ENCODE assay signal across 24 cellular contexts in genomic region chr9:28651050-28651722, GRCh38.
A peak's percentile ranks its signal among the peaks of the same experiment; 100 is the strongest.
DNase-seq lines count a peak whose midpoint lies in the region; ATAC-seq and TF ChIP-seq lines count a peak whose summit lies in the region.
"Had no signal": no experiment of that assay in that cellular context is flagged by ENCODE, and none has a peak within 500 bp of the region (broad histone marks: within the 10 kb centered on the region; RNA-seq: fewer than 3 reads in every experiment).

No MANE protein-coding gene starts in this region.

- no peaks in the 10 kb centered on the region for H3K36me3 Mint-ChIP-seq in activated CD4-positive, alpha-beta memory T cell treated with anti-CD3 and anti-CD28 coated beads for 36 hours
- H3K36me3 Mint-ChIP-seq: CD14-positive monocyte; CD8-positive, alpha-beta memory T cell; T-cell had no signal

- H2AFZ ChIP-seq in PC-3 (ENCODE audit: low read length): no peak overlapping the region

- peaks cover 2% of the 10 kb centered on the region for H3K9me3 Mint-ChIP-seq in activated CD4-positive, alpha-beta memory T cell treated with anti-CD3 and anti-CD28 coated beads for 36 hours

- H4K20me1 ChIP-seq in PC-3 (ENCODE audit: low read length): no peaks in the 10 kb centered on the region

- H3K4me1 Mint-ChIP-seq in activated CD4-positive, alpha-beta memory T cell treated with anti-CD3 and anti-CD28 coated beads for 36 hours (ENCODE audit: low read depth): no peaks in the 10 kb centered on the region
- H3K4me1 Mint-ChIP-seq: CD14-positive monocyte; CD8-positive, alpha-beta memory T cell; T-cell had no signal

- no peaks in the 10 kb centered on the region for H3K4me1 ChIP-seq in PC-3 (ENCODE audit: insufficient read depth, low read length)
- H3K4me1 ChIP-seq: HAP-1 had no signal

- ATAC-seq in GM18520 (IDR thresholded peaks at IDR 0.05; ENCODE audit: unreplicated experiment) (peak; percentile 63), HG03432 (IDR thresholded peaks at IDR 0.05; ENCODE audit: unreplicated experiment) (peak; percentile 55), PC-3 (peak; percentile 90), GM21367 (IDR thresholded peaks at IDR 0.05; ENCODE audit: unreplicated experiment) (no peak), sciatic nerve (no peak)
- ATAC-seq: T-cell had no signal

- no peaks in the 10 kb centered on the region for H3K36me3 ChIP-seq in PC-3 (ENCODE audit: low read depth, low read length)
- H3K36me3 ChIP-seq: HAP-1 had no signal

- TF ChIP-seq CTCF in PC-3 (conservative IDR thresholded peaks at IDR 0.05; ENCODE audit: low read depth, low read length): no peak

- H3K9me3 ChIP-seq in PC-3 (ENCODE audit: low read length): no peaks in the 10 kb centered on the region
- H3K9me3 ChIP-seq: HAP-1 had no signal

- H3K27ac ChIP-seq in PC-3 (ENCODE audit: low read length): no peak overlapping the region
- H3K27ac ChIP-seq: RWPE1 had no signal

- no peak overlapping the region for H3K4me3 ChIP-seq in PC-3 (ENCODE audit: low read length)
- H3K4me3 ChIP-seq: HAP-1 had no signal

- no peaks in the 10 kb centered on the region for H3K9me2 ChIP-seq in PC-3 (replicated peaks; ENCODE audit: low read length)

- H3F3A ChIP-seq in PC-3 (ENCODE audit: low read length, unreplicated experiment): no peaks in the 10 kb centered on the region

- no peak overlapping the region for H3K27ac Mint-ChIP-seq in activated CD4-positive, alpha-beta memory T cell treated with anti-CD3 and anti-CD28 coated beads for 36 hours
- H3K27ac Mint-ChIP-seq: CD14-positive monocyte; CD8-positive, alpha-beta memory T cell; HFFc6; T-cell had no signal

- CTCF ChIA-PET in PC-3 (lab: Charles Lee): no interaction called here
- CTCF ChIA-PET in activated CD4-positive, alpha-beta memory T cell treated with anti-CD3 and anti-CD28 coated beads for 36 hours (lab: Charles Lee): interaction anchor here (0.6 kb wide), 1 partner anchor 262 kb away, joined by 4 read pairs; no protein-coding TSS in a partner anchor

- intact Hi-C loops in PC-3 (cut with micrococcal nuclease): no loop called here
- intact Hi-C loops in activated CD4-positive, alpha-beta memory T cell treated with anti-CD3 and anti-CD28 coated beads for 36 hours (cut with micrococcal nuclease): no loop called here
- intact Hi-C loops in sciatic nerve (cut with DNase I): no loop called here

- H3K4me2 ChIP-seq in PC-3 (ENCODE audit: low read length): no peak overlapping the region

- no peaks in the 10 kb centered on the region for H3K79me2 ChIP-seq in PC-3 (ENCODE audit: low read length)

- no TSS peak for BruUV-seq in PC-3 (replicated peaks; lab: Mats Ljungman, UMichigan)

- no peak overlapping the region for H3K9ac ChIP-seq in PC-3 (ENCODE audit: low read length)

- POLR2A ChIA-PET in PC-3 (lab: Charles Lee; ENCODE audit: unreplicated experiment): no interaction called here
- POLR2A ChIA-PET in activated CD4-positive, alpha-beta memory T cell treated with anti-CD3 and anti-CD28 coated beads for 36 hours (lab: Charles Lee): no interaction called here

- DNase-seq in PC-3 (peak; percentile 22), kidney tubule cell (ENCODE audit: low spot score) (peak; percentile 16), NCI-H187 (lab: John Stamatoyannopoulos, UW) (no peak), sciatic nerve (ENCODE audit: low spot score) (no peak)
- no peak for DNase-seq in activated CD4-positive, alpha-beta memory T cell treated with anti-CD3 and anti-CD28 coated beads for 36 hours
- DNase-seq: CD8-positive, alpha-beta memory T cell; DMS 273 treated with DMSO at 0.1 percent for 48 hours; GOT3; HFFc6; KBM-7; MM.1S; NCI-H1048; NCI-H1417; NCI-H1694; NCI-H2081 treated with DMSO at 0.1 percent for 48 hours; NCI-H446 treated with DMSO at 0.1 percent for 48 hours; SHP77; T-cell had no signal

- H3K27me3 Mint-ChIP-seq in activated CD4-positive, alpha-beta memory T cell treated with anti-CD3 and anti-CD28 coated beads for 36 hours: no peaks in the 10 kb centered on the region
- H3K27me3 Mint-ChIP-seq: T-cell had no signal

- H3K4me3 Mint-ChIP-seq in activated CD4-positive, alpha-beta memory T cell treated with anti-CD3 and anti-CD28 coated beads for 36 hours: no peak overlapping the region
- H3K4me3 Mint-ChIP-seq: CD14-positive monocyte; CD8-positive, alpha-beta memory T cell; HFFc6; T-cell had no signal

- H3K27me3 ChIP-seq in PC-3 (ENCODE audit: low read length): no peaks in the 10 kb centered on the region

Comparison
In these comparisons a context has a peak if more than half of its experiments do, and no peak if none do; other contexts are left out.
1. ATAC-seq: peak in GM18520 (single experiment), HG03432 (single experiment) and PC-3 (single experiment); none in GM21367 (single experiment) and sciatic nerve (single experiment).
2. DNase-seq: peak in PC-3 (single experiment) and kidney tubule cell (single experiment); none in activated CD4-positive, alpha-beta memory T cell treated with anti-CD3 and anti-CD28 coated beads for 36 hours (single experiment), NCI-H187 (0 of 2) and sciatic nerve (single experiment).